8 cellular contexts compared by ENCODE assay signal in the genomic region with DNA sequence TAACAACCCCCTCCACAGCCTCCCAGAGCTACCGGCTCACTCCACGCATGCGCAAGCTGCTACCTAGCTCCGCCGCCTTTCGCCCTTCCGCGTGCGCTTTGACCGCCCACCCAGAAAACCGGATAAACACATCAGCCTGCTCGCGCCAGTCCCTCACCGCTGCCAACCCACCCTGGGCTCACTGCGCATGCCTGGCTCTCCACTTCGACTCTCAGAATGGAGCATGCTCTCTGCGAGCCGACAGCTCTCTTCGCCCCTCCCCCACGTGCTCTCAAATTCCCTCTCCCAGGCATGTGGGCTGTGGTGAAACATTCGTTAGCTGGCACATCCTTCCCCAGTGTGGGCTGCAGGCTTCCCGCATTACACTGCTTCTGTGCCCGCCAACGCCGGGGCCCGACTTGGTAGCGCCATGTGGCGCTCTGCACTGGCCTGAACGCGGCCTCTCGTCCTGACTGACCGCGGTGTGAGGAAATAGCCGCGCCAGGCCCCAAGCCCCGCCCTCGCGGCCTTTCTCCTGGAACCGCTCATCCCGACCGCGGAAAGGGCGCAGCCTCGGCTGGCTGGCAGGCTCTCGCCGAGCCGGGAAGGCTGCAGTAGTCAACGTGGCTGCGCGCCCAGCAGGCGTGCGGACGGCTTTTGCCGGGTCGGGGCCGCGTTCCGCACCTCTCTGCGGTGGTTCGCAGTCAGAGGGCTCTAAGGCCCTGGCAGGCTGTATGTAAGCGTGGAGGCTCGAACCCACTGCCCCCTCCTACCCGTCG. TPM values are rescaled to one million over a fixed set of nuclear protein-coding genes. Genes with fewer than 3 reads are reported as not detected.
A peak's percentile ranks its signal among the peaks of the same experiment; 100 is the strongest.
DNase-seq lines count a peak whose midpoint lies in the region; ATAC-seq and TF ChIP-seq lines count a peak whose summit lies in the region.

No MANE protein-coding gene starts in this region.

- peaks cover 3 to 9% of the 10 kb centered on the region in 2 donors for H3K27me3 Mint-ChIP-seq in CD4-positive, alpha-beta memory T cell
- peaks cover 2% of the 10 kb centered on the region for H3K27me3 Mint-ChIP-seq in activated CD4-positive, alpha-beta memory T cell treated with anti-CD3 and anti-CD28 coated beads, Interleukin-2, amount 10 ng/mL, durations not matched to agents 7 days and 5 days

- POLR2A ChIA-PET in CD4-positive, alpha-beta memory T cell (lab: Charles Lee; ENCODE audit: partially characterized antibody): interaction anchor here (0.6 to 7.2 kb wide), 26 partner anchors 9 to 1980 kb away, joined by 3 to 101 read pairs (median 3); a partner anchor contains a TSS
- POLR2A ChIA-PET in activated CD4-positive, alpha-beta memory T cell treated with anti-CD3 and anti-CD28 coated beads, Interleukin-2, amount 10 ng/mL, durations not matched to agents 7 days and 5 days (lab: Charles Lee): interaction anchor here (0.8 to 5.5 kb wide), 20 partner anchors 8 to 1711 kb away, joined by 3 to 92 read pairs (median 4); a partner anchor contains a TSS

- DNase-seq in CD4-positive, alpha-beta memory T cell: peak; percentile 97 to 98 (median 97)
- peak; percentile 100 for DNase-seq in HK-2 (ENCODE audit: unreplicated experiment)
- peak; percentile 99 for DNase-seq in NCI-H82 treated with DMSO at 0.1 percent for 48 hours (lab: John Stamatoyannopoulos, UW; ENCODE audit: unreplicated experiment)
- DNase-seq in activated CD4-positive, alpha-beta memory T cell treated with anti-CD3 and anti-CD28 coated beads, Interleukin-2, amount 10 ng/mL, durations not matched to agents 7 days and 5 days: peak; percentile 99
- DNase-seq in lower leg skin (ENCODE audit: low spot score in 2 of 2): peak; percentile 99 to 100
- DNase-seq in stimulated activated CD4-positive, alpha-beta T cell treated with anti-CD3 and anti-CD28 coated beads, Interleukin-4, amount 100 ng/mL, for 4 hours: peak; percentile 100

- H3K4me3 Mint-ChIP-seq in CD4-positive, alpha-beta memory T cell: peak overlapping the region; percentile 94 to 100 (median 99)
- peak overlapping the region; percentile 98 for H3K4me3 Mint-ChIP-seq in activated CD4-positive, alpha-beta memory T cell treated with anti-CD3 and anti-CD28 coated beads, Interleukin-2, amount 10 ng/mL, durations not matched to agents 7 days and 5 days

- no peaks in the 10 kb centered on the region for H3K9me3 ChIP-seq in CD4-positive, alpha-beta memory T cell (ENCODE audit: control insufficient read depth in 1 of 2, low read length in 2 of 2)
- H3K9me3 ChIP-seq in duodenal mucosa (ENCODE audit: control insufficient read depth in 1 of 2, low read length in 2 of 2): no peaks in the 10 kb centered on the region

- intact Hi-C loops in CD4-positive, alpha-beta memory T cell (cut with micrococcal nuclease): loop anchor here (1.0 to 10.0 kb wide), 6 partner anchors 54 to 1988 kb away; a partner anchor contains a TSS
- intact Hi-C loops in lower leg skin (cut with DNase I; ENCODE audit: low total_unique reads): no loop called here

- peak overlapping the region; percentile 66 to 71 for H3K4me3 ChIP-seq in CD4-positive, alpha-beta memory T cell (ENCODE audit: low read length in 2 of 2)
- H3K4me3 ChIP-seq in duodenal mucosa (ENCODE audit: low read depth in 1 of 2, low read length in 2 of 2) (peak overlapping the region; percentile 82 to 96), lower leg skin (ENCODE audit: low read depth, poor library complexity, severe bottlenecking) (peak overlapping the region; percentile 25)

- H3K27ac ChIP-seq in CD4-positive, alpha-beta memory T cell (ENCODE audit: low read depth, low read length): peak overlapping the region; percentile 97
- peak overlapping the region; percentile 99 for H3K27ac ChIP-seq in duodenal mucosa (ENCODE audit: low read depth, low read length)

- H3K4me1 Mint-ChIP-seq in CD4-positive, alpha-beta memory T cell: peaks cover 24 to 52% (median 34%) of the 10 kb centered on the region in 4 donors
- H3K4me1 Mint-ChIP-seq in activated CD4-positive, alpha-beta memory T cell treated with anti-CD3 and anti-CD28 coated beads, Interleukin-2, amount 10 ng/mL, durations not matched to agents 7 days and 5 days: peaks cover 32% of the 10 kb centered on the region

- no peaks in the 10 kb centered on the region for H3K36me3 ChIP-seq in CD4-positive, alpha-beta memory T cell (ENCODE audit: insufficient read depth, low read length)
- H3K36me3 ChIP-seq in duodenal mucosa (ENCODE audit: control insufficient read depth in 1 of 2, insufficient read depth in 2 of 2, low read length in 2 of 2): no peaks in the 10 kb centered on the region

- H3K27ac Mint-ChIP-seq in CD4-positive, alpha-beta memory T cell: peak overlapping the region; percentile 98 to 100 (median 100)
- peak overlapping the region; percentile 97 for H3K27ac Mint-ChIP-seq in activated CD4-positive, alpha-beta memory T cell treated with anti-CD3 and anti-CD28 coated beads, Interleukin-2, amount 10 ng/mL, durations not matched to agents 7 days and 5 days

- WGBS in lower leg skin, 2 donors: 1% methylated on average over 43 to 45 of the region's 64 CpGs

- H3K27me3 ChIP-seq in CD4-positive, alpha-beta memory T cell (ENCODE audit: insufficient read depth, low read length): no peaks in the 10 kb centered on the region
- no peaks in the 10 kb centered on the region for H3K27me3 ChIP-seq in duodenal mucosa (ENCODE audit: control insufficient read depth in 1 of 2, insufficient read depth in 2 of 2, low read length in 2 of 2)

- peaks cover 0 to 7% (median 1%) of the 10 kb centered on the region in 8 donors for H3K9me3 Mint-ChIP-seq in CD4-positive, alpha-beta memory T cell
- no peaks in the 10 kb centered on the region for H3K9me3 Mint-ChIP-seq in activated CD4-positive, alpha-beta memory T cell treated with anti-CD3 and anti-CD28 coated beads, Interleukin-2, amount 10 ng/mL, durations not matched to agents 7 days and 5 days

- peaks cover 9 to 40% of the 10 kb centered on the region in 2 donors for H3K36me3 Mint-ChIP-seq in CD4-positive, alpha-beta memory T cell
- H3K36me3 Mint-ChIP-seq in activated CD4-positive, alpha-beta memory T cell treated with anti-CD3 and anti-CD28 coated beads, Interleukin-2, amount 10 ng/mL, durations not matched to agents 7 days and 5 days (ENCODE audit: low read depth): peaks cover 49% of the 10 kb centered on the region

- peaks cover 26% of the 10 kb centered on the region for H3K4me1 ChIP-seq in CD4-positive, alpha-beta memory T cell (ENCODE audit: insufficient read depth, low read length)
- H3K4me1 ChIP-seq in duodenal mucosa (ENCODE audit: control insufficient read depth in 1 of 2, insufficient read depth in 2 of 2, low read length in 2 of 2): peaks cover 11 to 23% of the 10 kb centered on the region in 2 donors

- peak; percentile 75 for ATAC-seq in GM19455 (IDR thresholded peaks at IDR 0.05; ENCODE audit: unreplicated experiment)

- peak overlapping the region; percentile 85 to 92 for H3K9ac ChIP-seq in duodenal mucosa (ENCODE audit: low read depth in 1 of 2, low read length in 2 of 2)

- CTCF ChIA-PET in CD4-positive, alpha-beta memory T cell (lab: Charles Lee; ENCODE audit: partially characterized antibody): interaction anchor here (0.5 to 6.3 kb wide), 17 partner anchors 10 to 836 kb away, joined by 3 to 76 read pairs (median 4); a partner anchor contains a TSS
- CTCF ChIA-PET in activated CD4-positive, alpha-beta memory T cell treated with anti-CD3 and anti-CD28 coated beads, Interleukin-2, amount 10 ng/mL, durations not matched to agents 7 days and 5 days (lab: Charles Lee): interaction anchor here (0.5 to 6.2 kb wide), 12 partner anchors 54 to 836 kb away, joined by 3 to 61 read pairs (median 3); a partner anchor contains a TSS

- TF ChIP-seq POLR2A in lower leg skin (IDR thresholded peaks at IDR 0.05): no peak

- peak in 1 of 3 donors; percentile 17 for TF ChIP-seq CTCF in lower leg skin (IDR thresholded peaks at IDR 0.05)

RNA-seq across cellular contexts. Expression of a gene that starts 0.4 kb away (rescaled TPM):
- total RNA-seq in CD4-positive, alpha-beta memory T cell: 100 to 1,000 TPM in 1 of 2 experiments, 10 to 100 TPM in 1; 98.6 to 103 TPM
- polyA plus RNA-seq in CD4-positive, alpha-beta memory T cell: 10 to 100 TPM; 36.3 to 41.1 TPM
- total RNA-seq in activated CD4-positive, alpha-beta memory T cell treated with anti-CD3 and anti-CD28 coated beads, Interleukin-2, amount 10 ng/mL, durations not matched to agents 7 days and 5 days: 10 to 100 TPM; 57.4 to 63.9 TPM
- total RNA-seq in lower leg skin: 10 to 100 TPM; 26.9 to 38.0 (median 30.4) TPM

RNA-seq across cellular contexts. Expression of a gene that starts 53.6 kb away (rescaled TPM):
- total RNA-seq in CD4-positive, alpha-beta memory T cell: 10 to 100 TPM; 12.1 to 12.4 TPM
- polyA plus RNA-seq in CD4-positive, alpha-beta memory T cell: 10 to 100 TPM; 26.3 to 47.1 TPM
- total RNA-seq in activated CD4-positive, alpha-beta memory T cell treated with anti-CD3 and anti-CD28 coated beads, Interleukin-2, amount 10 ng/mL, durations not matched to agents 7 days and 5 days: 10 to 100 TPM; 24.7 to 26.9 TPM
- 10 to 100 TPM; 12.6 to 40.1 (median 27.3) TPM for total RNA-seq in lower leg skin

Comparison
In these comparisons a context has a peak if more than half of its experiments do, and no peak if none do; other contexts are left out.
1. Peak in every context shown above with its lines: DNase-seq, ATAC-seq, H3K4me3 ChIP-seq and H3K27ac ChIP-seq.
2. H3K4me3 ChIP-seq: peak in every context shown above with its lines; median percentile 89 in duodenal mucosa; 68 in CD4-positive, alpha-beta memory T cell; 25 in lower leg skin.